Comparison of ENCODE assay signal across 1 cellular context in genomic region chr16:8795818-8796217, GRCh38.
A peak's percentile ranks its signal among the peaks of the same experiment; 100 is the strongest.
TF ChIP-seq lines count a peak whose summit lies in the region.

No MANE protein-coding gene starts in this region.

TF ChIP-seq in K562, 482 proteins besides CTCF, POLR2A, EP300 and RAD21:
- TF ChIP-seq GATA2 (CRISPR knock-in tag; IDR thresholded peaks at IDR 0.05) (0 out of 2 replicates have a peak, but pooled peaks have one; percentile 25), MYC (IDR thresholded peaks at IDR 0.05; ENCODE audit: low read depth, low read length) (no peak), MYC (CRISPR knock-in tag; IDR thresholded peaks at IDR 0.05; ENCODE audit: borderline replicate concordance, low read depth) (no peak)
